Comparison of ENCODE assay signal across 12 cellular contexts in genomic region chr10:80256798-80257197, GRCh38. TPM values are rescaled to one million over a fixed set of nuclear protein-coding genes. Genes with fewer than 3 reads are reported as not detected.
DNase-seq lines count a peak whose midpoint lies in the region; ATAC-seq and TF ChIP-seq lines count a peak whose summit lies in the region.
"Not testable (repeated sequence)": the region's sequence is repeated elsewhere in the genome, so short reads cannot be mapped to it uniquely, and the experiment has no call there.
"Had no signal": no experiment of that assay in that cellular context is flagged by ENCODE, and none has a peak within 500 bp of the region (broad histone marks: within the 10 kb centered on the region; RNA-seq: fewer than 3 reads in every experiment).

No MANE protein-coding gene starts in this region.

- DNase-seq in HFF-Myc (ENCODE audit: extremely low read depth, low read depth); RWPE2 (ENCODE audit: low spot score); mammary epithelial cell: not testable (repeated sequence)
- DNase-seq in NCI-H1417 (lab: John Stamatoyannopoulos, UW) (peak in 2 of 3 experiments; percentile 12 to 52), left ventricle myocardium superior (peak; percentile 27), neural progenitor cell (ENCODE audit: low spot score) (peak; percentile 60)

- CTCF ChIA-PET in mammary epithelial cell (lab: Charles Lee; ENCODE audit: low non-redundant PET): not testable (repeated sequence)

- H3K9me3 ChIP-seq in RWPE2 (ENCODE audit: severe bottlenecking); mammary epithelial cell (replicated peaks; ENCODE audit: insufficient read depth, low read length); neural progenitor cell (ENCODE audit: low read depth): not testable (repeated sequence)

- not testable (repeated sequence) for BruUV-seq in mammary epithelial cell (replicated peaks; lab: Mats Ljungman, UMichigan)

- not testable (repeated sequence) for H2AFZ ChIP-seq in mammary epithelial cell (ENCODE audit: low read depth, low read length)
- H2AFZ ChIP-seq in neural progenitor cell (replicated peaks): peak overlapping the region; percentile 89

- not testable (repeated sequence) for H3K27ac ChIP-seq in 22Rv1; RWPE2 (ENCODE audit: poor library complexity, severe bottlenecking); mammary epithelial cell (ENCODE audit: insufficient read depth, low read depth, low read length); neural progenitor cell

- not testable (repeated sequence) for H3K27me3 Mint-ChIP-seq in neural progenitor cell (ENCODE audit: insufficient read depth, low read depth)

- H3K27me3 ChIP-seq in RWPE2 (ENCODE audit: insufficient read depth, poor library complexity, severe bottlenecking); mammary epithelial cell (ENCODE audit: insufficient read depth, low read length); neural progenitor cell: not testable (repeated sequence)

- in situ Hi-C loops in mammary epithelial cell (cut with MboI; ENCODE audit: low sequenced_read_pairs in 2 of 2): not testable (repeated sequence)

- peak; percentile 85 for ATAC-seq in RWPE2 (ENCODE audit: low read depth)
- ATAC-seq in left ventricle myocardium superior: peak; percentile 29

- H3K4me1 ChIP-seq in RWPE2 (ENCODE audit: insufficient read depth, poor library complexity, severe bottlenecking); neural progenitor cell: not testable (repeated sequence)
- peaks cover 15% of the 10 kb centered on the region for H3K4me1 ChIP-seq in mammary epithelial cell (ENCODE audit: insufficient read depth, low read length)

- not testable (repeated sequence) for H3K9me3 Mint-ChIP-seq in neural progenitor cell

- not testable (repeated sequence) for H3K79me2 ChIP-seq in mammary epithelial cell (ENCODE audit: insufficient read depth, low read length); neural progenitor cell (ENCODE audit: low read depth)

- H3K9ac ChIP-seq in mammary epithelial cell (ENCODE audit: insufficient read depth, low read length); neural progenitor cell: not testable (repeated sequence)

- WGBS in mammary epithelial cell (ENCODE audit: low coverage, missing lambda C conversion rate): 67% methylated on average over 1 of the region's 4 CpGs

- not testable (repeated sequence) for H3K36me3 Mint-ChIP-seq in neural progenitor cell

- TF ChIP-seq CTCF in 22Rv1 (IDR thresholded peaks at IDR 0.05): peak; percentile 57
- TF ChIP-seq CTCF in GM12872 (IDR thresholded peaks at IDR 0.05; ENCODE audit: insufficient read depth, low read depth, low read length): peak; percentile 59
- peak; percentile 17 for TF ChIP-seq CTCF in HFF-Myc (IDR thresholded peaks at IDR 0.05; ENCODE audit: low read depth, low read length, missing control alignments)
- TF ChIP-seq CTCF in RWPE2 (IDR thresholded peaks at IDR 0.05; ENCODE audit: poor library complexity, severe bottlenecking): peak; percentile 28
- TF ChIP-seq CTCF in mammary epithelial cell (conservative IDR thresholded peaks at IDR 0.05 in 1 of 2, IDR thresholded peaks at IDR 0.05 in 1 of 2; ENCODE audit: extremely low read depth in 1 of 2, insufficient read depth in 1 of 2, low read depth in 1 of 2, low read length in 2 of 2): peak; percentile 20 to 49
- TF ChIP-seq CTCF in neural progenitor cell (IDR thresholded peaks at IDR 0.05): peak; percentile 54

- not testable (repeated sequence) for H3K4me3 ChIP-seq in HFF-Myc (replicated peaks; ENCODE audit: low read depth, low read length); RWPE2 (ENCODE audit: severe bottlenecking); mammary epithelial cell (replicated peaks in 1 of 3; ENCODE audit: insufficient read depth in 1 of 3, low read depth in 2 of 3, low read length in 3 of 3); neural progenitor cell

- H3K4me2 ChIP-seq in mammary epithelial cell (ENCODE audit: insufficient read depth, low read depth, low read length); neural progenitor cell: not testable (repeated sequence)

- dilution Hi-C loops in mammary epithelial cell (cut with HindIII; ENCODE audit: low sequenced_read_pairs): not testable (repeated sequence)

- not testable (repeated sequence) for H3K4me3 Mint-ChIP-seq in neural progenitor cell

- not testable (repeated sequence) for H3F3A ChIP-seq in neural progenitor cell (ENCODE audit: low read depth)

- H3K36me3 ChIP-seq in RWPE2 (ENCODE audit: low read depth); mammary epithelial cell (ENCODE audit: insufficient read depth, low read length); neural progenitor cell: not testable (repeated sequence)

- H3K4me1 Mint-ChIP-seq in neural progenitor cell: not testable (repeated sequence)

- H3K27ac Mint-ChIP-seq in neural progenitor cell: not testable (repeated sequence)

- not testable (repeated sequence) for H4K20me1 ChIP-seq in mammary epithelial cell (ENCODE audit: insufficient read depth, low read length); neural progenitor cell (ENCODE audit: low read depth)

- intact Hi-C loops in mammary epithelial cell (cut with micrococcal nuclease); left ventricle myocardium superior (cut with micrococcal nuclease): not testable (repeated sequence)

RNA-seq across cellular contexts. Expression of gene MAT1A, which starts 32.7 kb away (rescaled TPM):
- total RNA-seq in mammary epithelial cell: 1 to 10 TPM in 1 of 2 donors, not detected in 1; 1.3 TPM
- 0.16 TPM for polyA plus RNA-seq in mammary epithelial cell
- not detected for polyA minus RNA-seq in mammary epithelial cell
- total RNA-seq in left ventricle myocardium superior: not detected
- total RNA-seq in neural progenitor cell (ENCODE audit: low replicate concordance): 0.19 TPM in 1 of 2 replicates, not detected in the other
- total RNA-seq: activated T-helper 2 cell treated with anti-CD3 and anti-CD28 coated beads, Interferon-gamma antibody, Interleukin-2, Interleukin-4, amounts not matched to agents 10 μg/mL and 5 μg/mL and 100 μg/mL, durations not matched to agents 14 hours and 24 hours and 36 hours; glomerular endothelial cell; occipital lobe had no signal
- polyA plus RNA-seq: aorta had no signal

RNA-seq across cellular contexts. Expression of gene ANXA11, which starts 51.5 kb away (rescaled TPM):
- total RNA-seq in mammary epithelial cell (100 to 1,000 TPM in 1 of 2 donors, 10 to 100 TPM in 1; 36.8 to 117 TPM), left ventricle myocardium superior (405 TPM), neural progenitor cell (ENCODE audit: low replicate concordance) (2.7 and 7.3 TPM in 2 replicates)
- polyA plus RNA-seq in mammary epithelial cell: 75.0 TPM
- 154 TPM for polyA minus RNA-seq in mammary epithelial cell
